In genomic region chr6:14260839-14261238, GRCh38 we compare ENCODE assay signal across 25 cellular contexts.
"Had no signal": no experiment of that assay in that cellular context is flagged by ENCODE, and none has a peak within 500 bp of the region (broad histone marks: within the 10 kb centered on the region; RNA-seq: fewer than 3 reads in every experiment).

No MANE protein-coding gene starts in this region.

- H3K27ac Mint-ChIP-seq: mesothelial cell of epicardium had no signal

- H3K36me3 ChIP-seq: esophagus squamous epithelium, gastrocnemius medialis, left lung, lower lobe of right lung had no signal

- H3K27me3 Mint-ChIP-seq: naive B cell had no signal

- FAIRE-seq: colon, endothelial cell of umbilical vein, islet of Langerhans, keratinocyte had no signal

- H3K36me3 Mint-ChIP-seq: mesothelial cell of epicardium had no signal

- ATAC-seq: gastrocnemius medialis, heart right ventricle, left cardiac atrium, left lung, left ventricle myocardium superior, lower lobe of right lung, mucosa of descending colon had no signal

- H3K4me3 Mint-ChIP-seq: mesothelial cell of epicardium had no signal

- H3K4me1 ChIP-seq: gastrocnemius medialis, heart right ventricle, left lung, lower lobe of right lung had no signal

- H3K27ac ChIP-seq: coronary artery, dorsolateral prefrontal cortex, esophagus squamous epithelium, gastrocnemius medialis, heart right ventricle, left lung, lower lobe of right lung had no signal

- H3K4me3 ChIP-seq: coronary artery, dorsolateral prefrontal cortex, esophagus squamous epithelium, gastrocnemius medialis, heart right ventricle, left lung, lower lobe of right lung, mucosa of descending colon had no signal

- H3K27me3 ChIP-seq: dorsolateral prefrontal cortex, esophagus squamous epithelium, gastrocnemius medialis, heart right ventricle, left lung had no signal

- DNase-seq: dermis blood vessel endothelial cell; dorsolateral prefrontal cortex; effector CD4-positive, alpha-beta T cell; effector memory CD4-positive, alpha-beta T cell; esophagus squamous epithelium; foreskin fibroblast; foreskin melanocyte; gastrocnemius medialis; glutamatergic neuron; head of caudate nucleus; heart right ventricle; hippocampal formation; left cardiac atrium; left lung; left ventricle myocardium superior; lower lobe of right lung; mesenchymal stem cell; mucosa of descending colon; naive B cell had no signal
